ENCODE assay signal across 11 cellular contexts in the genomic region with DNA sequence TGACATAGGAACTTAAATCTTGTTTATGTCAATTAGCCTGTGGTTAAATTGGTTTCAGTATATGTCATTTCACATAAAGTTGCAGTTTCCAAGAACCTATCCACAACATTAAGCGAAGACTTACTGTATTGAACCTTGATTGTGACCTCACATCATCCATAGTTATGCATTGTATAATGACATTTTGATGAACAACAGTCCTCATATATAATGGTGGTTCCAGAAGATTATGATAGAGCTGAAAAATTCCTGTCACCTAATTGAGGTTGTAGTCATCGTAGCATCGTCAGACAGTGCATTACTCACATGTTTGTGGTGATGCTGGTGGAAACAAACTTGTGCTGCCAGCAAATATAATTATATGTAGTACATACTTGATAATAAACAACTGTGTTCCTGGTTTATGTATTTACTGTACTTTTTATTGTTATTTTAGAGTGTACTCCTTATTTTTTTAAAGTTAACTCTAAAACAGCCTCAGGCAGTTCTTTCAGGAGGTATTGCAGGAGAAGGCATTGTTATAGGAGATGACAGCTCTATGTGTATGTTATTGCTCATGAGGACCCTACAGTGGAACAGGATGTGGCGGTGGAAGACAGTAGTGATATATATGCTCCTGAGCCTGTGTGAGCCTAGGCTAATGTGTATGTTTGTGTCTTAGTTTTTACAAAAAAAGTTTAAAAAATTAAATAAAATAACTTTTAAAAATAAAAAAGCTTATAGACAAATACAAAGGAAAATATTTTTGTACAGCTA. TPM values are rescaled to one million over a fixed set of nuclear protein-coding genes. Genes with fewer than 3 reads are reported as not detected.
DNase-seq lines count a peak whose midpoint lies in the region; ATAC-seq, FAIRE-seq and TF ChIP-seq lines count a peak whose summit lies in the region.
"Had no signal": no experiment of that assay in that cellular context is flagged by ENCODE, and none has a peak within 500 bp of the region (broad histone marks: within the 10 kb centered on the region; RNA-seq: fewer than 3 reads in every experiment).

No MANE protein-coding gene starts in this region.

- CTCF ChIA-PET in Caco-2 (lab: Charles Lee), result no interaction called here

- TF ChIP-seq CTCF in astrocyte (IDR thresholded peaks at IDR 0.05; ENCODE audit: insufficient read depth, low read depth, low read length) (no peak), Caco-2 (IDR thresholded peaks at IDR 0.05; ENCODE audit: insufficient read depth in 1 of 2, low read depth in 1 of 2, low read length in 1 of 2, severe bottlenecking in 1 of 2, unreplicated experiment in 1 of 2) (no peak), prostate gland (IDR thresholded peaks at IDR 0.05) (no peak)

- POLR2A ChIA-PET in Caco-2 (lab: Charles Lee), result no interaction called here

- intact Hi-C loops in Caco-2 (cut with micrococcal nuclease; ENCODE audit: unreplicated experiment) (no loop called here), prostate gland (cut with DNase I) (no loop called here)

- H3K9me3 Mint-ChIP-seq in astrocyte (ENCODE audit: unreplicated experiment) (no peaks in the 10 kb centered on the region), Caco-2 (ENCODE audit: unreplicated experiment) (no peaks in the 10 kb centered on the region)
- H3K9me3 Mint-ChIP-seq: activated naive CD4-positive, alpha-beta T cell treated with anti-CD3 and anti-CD28 coated beads, Interleukin-2, amount 50 U/mL, for 24 hours had no signal

- peak; percentile 32 for DNase-seq in stimulated activated CD4-positive, alpha-beta T cell treated with anti-CD3 and anti-CD28 coated beads, Interleukin-1b, Interleukin-23, amount 100 ng/mL, for 48 hours
- DNase-seq in stimulated activated CD4-positive, alpha-beta T cell treated with anti-CD3 and anti-CD28 coated beads, Interleukin-4, amount 100 ng/mL, for 1 hour, result no peak
- DNase-seq in astrocyte (ENCODE audit: low read depth), result peak; percentile 85
- no peak for DNase-seq in Caco-2
- no peak for DNase-seq in HT-29 (ENCODE audit: low spot score)
- DNase-seq in AML-193 (lab: John Stamatoyannopoulos, UW), result no peak
- no peak for DNase-seq in prostate gland (ENCODE audit: low spot score)

- peaks cover 78% of the 10 kb centered on the region for H3K79me2 ChIP-seq in astrocyte (ENCODE audit: insufficient read depth, low read length)

- no peak overlapping the region for H3K9ac ChIP-seq in astrocyte (ENCODE audit: low read length)

- H3K27ac ChIP-seq in astrocyte (ENCODE audit: low read depth, low read length), result peak overlapping the region; percentile 70
- H3K27ac ChIP-seq in prostate gland, result no peak overlapping the region
- H3K27ac ChIP-seq: tibial nerve had no signal

- H3K27ac Mint-ChIP-seq in astrocyte (ENCODE audit: unreplicated experiment), result no peak overlapping the region
- H3K27ac Mint-ChIP-seq in Caco-2 (ENCODE audit: unreplicated experiment), result no peak overlapping the region
- H3K27ac Mint-ChIP-seq: activated naive CD4-positive, alpha-beta T cell treated with anti-CD3 and anti-CD28 coated beads, Interleukin-2, amount 50 U/mL, for 24 hours; nephron had no signal

- H3K4me3 Mint-ChIP-seq in astrocyte (ENCODE audit: unreplicated experiment), result no peak overlapping the region
- H3K4me3 Mint-ChIP-seq in Caco-2 (ENCODE audit: unreplicated experiment), result no peak overlapping the region
- H3K4me3 Mint-ChIP-seq: activated naive CD4-positive, alpha-beta T cell treated with anti-CD3 and anti-CD28 coated beads, Interleukin-2, amount 50 U/mL, for 24 hours; nephron had no signal

- peak; percentile 81 for ATAC-seq in HG03175 (IDR thresholded peaks at IDR 0.05; ENCODE audit: unreplicated experiment)

- no peak for TF ChIP-seq POLR2A in prostate gland (IDR thresholded peaks at IDR 0.05)

- no peak overlapping the region for H2AFZ ChIP-seq in astrocyte (ENCODE audit: low read depth, low read length)

- no peaks in the 10 kb centered on the region for H3K9me3 ChIP-seq in astrocyte (ENCODE audit: insufficient read depth, low read depth, low read length)
- H3K9me3 ChIP-seq in Caco-2, result no peaks in the 10 kb centered on the region
- H3K9me3 ChIP-seq in prostate gland, result no peaks in the 10 kb centered on the region
- H3K9me3 ChIP-seq: tibial nerve had no signal

- H3K27me3 Mint-ChIP-seq in astrocyte (ENCODE audit: low read depth, unreplicated experiment), result no peaks in the 10 kb centered on the region
- H3K27me3 Mint-ChIP-seq in Caco-2 (ENCODE audit: insufficient read depth, unreplicated experiment), result no peaks in the 10 kb centered on the region
- H3K27me3 Mint-ChIP-seq: activated naive CD4-positive, alpha-beta T cell treated with anti-CD3 and anti-CD28 coated beads, Interleukin-2, amount 50 U/mL, for 24 hours had no signal

- 78% methylated on average over 4 of the region's 4 CpGs for WGBS in prostate gland

- H3K27me3 ChIP-seq in astrocyte (ENCODE audit: insufficient read depth, low read length) (no peaks in the 10 kb centered on the region), Caco-2 (replicated peaks; ENCODE audit: control insufficient read depth, insufficient read depth, low read length) (no peaks in the 10 kb centered on the region), prostate gland (replicated peaks; ENCODE audit: insufficient read depth) (no peaks in the 10 kb centered on the region)
- H3K27me3 ChIP-seq: tibial nerve had no signal

- no peak for FAIRE-seq in astrocyte (lab: Jason Lieb, UNC)

- H3K36me3 Mint-ChIP-seq in astrocyte (ENCODE audit: low read depth, unreplicated experiment) (peaks cover 2% of the 10 kb centered on the region), Caco-2 (ENCODE audit: insufficient read depth, unreplicated experiment) (no peaks in the 10 kb centered on the region)

- peaks cover 25% of the 10 kb centered on the region for H4K20me1 ChIP-seq in astrocyte (ENCODE audit: insufficient read depth, low read length)

- H3K4me1 ChIP-seq in astrocyte (ENCODE audit: insufficient read depth, low read length) (peaks cover 18% of the 10 kb centered on the region), Caco-2 (no peaks in the 10 kb centered on the region), prostate gland (replicated peaks) (no peaks in the 10 kb centered on the region)

- H3K4me3 ChIP-seq in astrocyte (ENCODE audit: insufficient read depth, low read depth, low read length) (no peak overlapping the region), Caco-2 (ENCODE audit: low read depth, low read length) (no peak overlapping the region), prostate gland (no peak overlapping the region)
- H3K4me3 ChIP-seq: tibial nerve had no signal

- BruUV-seq in Caco-2 (replicated peaks; lab: Mats Ljungman, UMichigan), result no TSS peak

- no peaks in the 10 kb centered on the region for H3K36me3 ChIP-seq in astrocyte (ENCODE audit: insufficient read depth, low read length)
- no peaks in the 10 kb centered on the region for H3K36me3 ChIP-seq in Caco-2 (ENCODE audit: control insufficient read depth, insufficient read depth, low read length)
- no peaks in the 10 kb centered on the region for H3K36me3 ChIP-seq in prostate gland
- H3K36me3 ChIP-seq: tibial nerve had no signal

- peak overlapping the region; percentile 47 for H3K4me2 ChIP-seq in astrocyte (ENCODE audit: low read length)

- H3K4me1 Mint-ChIP-seq in astrocyte (ENCODE audit: low read depth, unreplicated experiment), result peaks cover 16% of the 10 kb centered on the region
- H3K4me1 Mint-ChIP-seq in Caco-2 (ENCODE audit: low read depth, unreplicated experiment), result no peaks in the 10 kb centered on the region

RNA-seq across cellular contexts. Expression of gene UBE2E3, which starts 56.6 kb away (rescaled TPM):
- total RNA-seq in astrocyte, result 129 and 140 TPM in 2 replicates
- 9.0 and 12.2 TPM in 2 replicates for total RNA-seq in Caco-2 (2022)
- 34.9 and 40.2 TPM in 2 replicates for total RNA-seq in HT-29 (2014; rRNA removed; shearing (Covaris generic))
- 100 to 1,000 TPM in 1 of 2 donors, 10 to 100 TPM in 1; 94.0 to 155 TPM for total RNA-seq in prostate gland

Comparison
In these comparisons a context has a peak if more than half of its experiments do, and no peak if none do; other contexts are left out.
1. DNase-seq: peak in stimulated activated CD4-positive, alpha-beta T cell treated with anti-CD3 and anti-CD28 coated beads, Interleukin-1b, Interleukin-23, amount 100 ng/mL, for 48 hours (single experiment) and astrocyte (single experiment); none in stimulated activated CD4-positive, alpha-beta T cell treated with anti-CD3 and anti-CD28 coated beads, Interleukin-4, amount 100 ng/mL, for 1 hour (single experiment), Caco-2 (0 of 2), HT-29 (single experiment), AML-193 (0 of 2) and prostate gland (single experiment).